In genomic region chr11:121453589-121454299, GRCh38 we compare ENCODE assay signal across 12 cellular contexts. TPM values are rescaled to one million over a fixed set of nuclear protein-coding genes. Genes with fewer than 3 reads are reported as not detected.
DNase-seq lines count a peak whose midpoint lies in the region; ATAC-seq and TF ChIP-seq lines count a peak whose summit lies in the region.
"Had no signal": no experiment of that assay in that cellular context is flagged by ENCODE, and none has a peak within 500 bp of the region (broad histone marks: within the 10 kb centered on the region; RNA-seq: fewer than 3 reads in every experiment).

No MANE protein-coding gene starts in this region.

- CTCF ChIA-PET in CD4-positive, alpha-beta memory T cell (lab: Charles Lee; ENCODE audit: partially characterized antibody) = interaction anchor here (1.0 to 1.6 kb wide), 3 partner anchors 11 to 14 kb away, joined by 3 to 5 read pairs (median 3); no protein-coding TSS in a partner anchor

- no peak overlapping the region for H3K9ac ChIP-seq in HUES6 (ENCODE audit: low read length)
- peak overlapping the region in 1 of 2 donors; percentile 82 for H3K9ac ChIP-seq in colonic mucosa (ENCODE audit: low read depth in 2 of 2, low read length in 2 of 2)

- POLR2A ChIA-PET in CD4-positive, alpha-beta memory T cell (lab: Charles Lee; ENCODE audit: partially characterized antibody) = interaction anchor here (1.0 to 7.1 kb wide), 14 partner anchors 10 to 152 kb away, joined by 3 to 462 read pairs (median 5); no protein-coding TSS in a partner anchor

- H3K27me3 ChIP-seq in CD4-positive, alpha-beta memory T cell (ENCODE audit: insufficient read depth, low read length) = no peaks in the 10 kb centered on the region
- H3K27me3 ChIP-seq in HUES6 (ENCODE audit: control insufficient read depth, insufficient read depth, low read length) = peaks cover 11% of the 10 kb centered on the region
- no peaks in the 10 kb centered on the region for H3K27me3 ChIP-seq in colonic mucosa

- H3K27ac ChIP-seq in CD4-positive, alpha-beta memory T cell (ENCODE audit: low read depth, low read length) = peak overlapping the region; percentile 79
- no peak overlapping the region for H3K27ac ChIP-seq in HUES6 (ENCODE audit: low read depth, low read length)
- no peak overlapping the region for H3K27ac ChIP-seq in colonic mucosa
- H3K27ac ChIP-seq: esophagus squamous epithelium had no signal

- ATAC-seq in natural killer cell treated with Interleukin-12 subunit alpha and Interleukin-12 subunit beta and Interleukin-15 and Interleukin-18, amount 100 ng/mL, for 72 hours = no peak
- no peak for ATAC-seq in HG02973 (IDR thresholded peaks at IDR 0.05; ENCODE audit: unreplicated experiment)
- ATAC-seq: left ventricle myocardium superior had no signal

- H3K9me3 Mint-ChIP-seq in CD4-positive, alpha-beta memory T cell = no peaks in the 10 kb centered on the region
- H3K9me3 Mint-ChIP-seq in natural killer cell treated with Interleukin-12 subunit alpha and Interleukin-12 subunit beta and Interleukin-15 and Interleukin-18, amount 100 ng/mL, for 72 hours = no peaks in the 10 kb centered on the region

- H3K4me1 Mint-ChIP-seq in CD4-positive, alpha-beta memory T cell = peaks cover 56 to 91% (median 70%) of the 10 kb centered on the region in 4 donors
- peaks cover 79 to 84% of the 10 kb centered on the region in 2 donors for H3K4me1 Mint-ChIP-seq in natural killer cell treated with Interleukin-12 subunit alpha and Interleukin-12 subunit beta and Interleukin-15 and Interleukin-18, amount 100 ng/mL, for 72 hours (ENCODE audit: low read depth in 2 of 2)

- peak overlapping the region; percentile 82 to 90 for H3K4me3 ChIP-seq in CD4-positive, alpha-beta memory T cell (ENCODE audit: low read length in 2 of 2)
- H3K4me3 ChIP-seq in HUES6 (ENCODE audit: low read depth, low read length) = peak overlapping the region; percentile 76; the same call in 1 of the 2 replicates
- peak overlapping the region; percentile 6 for H3K4me3 ChIP-seq in colonic mucosa

- no peaks in the 10 kb centered on the region for H3K27me3 Mint-ChIP-seq in CD4-positive, alpha-beta memory T cell
- no peaks in the 10 kb centered on the region for H3K27me3 Mint-ChIP-seq in natural killer cell treated with Interleukin-12 subunit alpha and Interleukin-12 subunit beta and Interleukin-15 and Interleukin-18, amount 100 ng/mL, for 72 hours

- H3K27ac Mint-ChIP-seq in CD4-positive, alpha-beta memory T cell = peak overlapping the region; percentile 91 to 98 (median 96)
- H3K27ac Mint-ChIP-seq in natural killer cell treated with Interleukin-12 subunit alpha and Interleukin-12 subunit beta and Interleukin-15 and Interleukin-18, amount 100 ng/mL, for 72 hours = peak overlapping the region; percentile 85 to 92

- no peak for TF ChIP-seq CTCF in colonic mucosa (IDR thresholded peaks at IDR 0.05)

- intact Hi-C loops in CD4-positive, alpha-beta memory T cell (cut with micrococcal nuclease) = loop anchor here (1.0 to 5.0 kb wide), 5 partner anchors 41 to 138 kb away; no protein-coding TSS in a partner anchor
- intact Hi-C loops in colonic mucosa (cut with DNase I) = no loop called here

- peaks cover 37 to 66% of the 10 kb centered on the region in 2 donors for H3K36me3 Mint-ChIP-seq in CD4-positive, alpha-beta memory T cell
- no peaks in the 10 kb centered on the region for H3K36me3 Mint-ChIP-seq in natural killer cell treated with Interleukin-12 subunit alpha and Interleukin-12 subunit beta and Interleukin-15 and Interleukin-18, amount 100 ng/mL, for 72 hours

- no peak for DNase-seq in CD4-positive, alpha-beta memory T cell
- DNase-seq in colonic mucosa = no peak
- no peak for DNase-seq in natural killer cell treated with Interleukin-12 subunit alpha and Interleukin-12 subunit beta and Interleukin-15 and Interleukin-18, amount 100 ng/mL, for 72 hours (ENCODE audit: low spot score)
- no peak for DNase-seq in COLO668 (lab: John Stamatoyannopoulos, UW; ENCODE audit: unreplicated experiment)
- DNase-seq in DMS 273 treated with DMSO at 0.1 percent for 48 hours (lab: John Stamatoyannopoulos, UW) = no peak
- DNase-seq in NCI-H187 (lab: John Stamatoyannopoulos, UW) = no peak
- DNase-seq: esophagus squamous epithelium; left ventricle myocardium superior; stimulated activated CD4-positive, alpha-beta T cell treated with anti-CD3 and anti-CD28 coated beads, Interleukin-1b, Interleukin-23, amount 100 ng/mL, for 48 hours; T1000 had no signal

- H3K9me3 ChIP-seq in CD4-positive, alpha-beta memory T cell (ENCODE audit: control insufficient read depth in 1 of 2, low read length in 2 of 2) = no peaks in the 10 kb centered on the region
- H3K9me3 ChIP-seq in HUES6 (ENCODE audit: control insufficient read depth, insufficient read depth, low read depth, low read length) = peaks cover 4% of the 10 kb centered on the region; the same call in 1 of the 2 replicates
- no peaks in the 10 kb centered on the region for H3K9me3 ChIP-seq in colonic mucosa
- H3K9me3 ChIP-seq: esophagus squamous epithelium had no signal

- H3K36me3 ChIP-seq in CD4-positive, alpha-beta memory T cell (ENCODE audit: insufficient read depth, low read length) = no peaks in the 10 kb centered on the region
- H3K36me3 ChIP-seq in HUES6 (ENCODE audit: control insufficient read depth, insufficient read depth, low read length) (no peaks in the 10 kb centered on the region), colonic mucosa (no peaks in the 10 kb centered on the region)
- H3K36me3 ChIP-seq: esophagus squamous epithelium had no signal

- peaks cover 82% of the 10 kb centered on the region for H3K4me1 ChIP-seq in CD4-positive, alpha-beta memory T cell (ENCODE audit: insufficient read depth, low read length)
- H3K4me1 ChIP-seq in HUES6 (ENCODE audit: control insufficient read depth, insufficient read depth, low read length) = peaks cover 61% of the 10 kb centered on the region
- H3K4me1 ChIP-seq in colonic mucosa = no peaks in the 10 kb centered on the region

- peak overlapping the region; percentile 93 to 100 (median 98) for H3K4me3 Mint-ChIP-seq in CD4-positive, alpha-beta memory T cell
- peak overlapping the region; percentile 95 for H3K4me3 Mint-ChIP-seq in natural killer cell treated with Interleukin-12 subunit alpha and Interleukin-12 subunit beta and Interleukin-15 and Interleukin-18, amount 100 ng/mL, for 72 hours

RNA-seq across cellular contexts. Expression of gene SORL1, which starts 1.6 kb away (rescaled TPM):
- 100 to 1,000 TPM; 610 to 660 TPM for total RNA-seq in CD4-positive, alpha-beta memory T cell
- polyA plus RNA-seq in CD4-positive, alpha-beta memory T cell = 100 to 1,000 TPM; 159 to 283 TPM
- total RNA-seq in colonic mucosa = 100 to 1,000 TPM in 1 of 2 donors, 10 to 100 TPM in 1; 66.1 to 121 TPM
- 10 to 100 TPM; 26.8 to 45.5 TPM for total RNA-seq in natural killer cell treated with Interleukin-12 subunit alpha and Interleukin-12 subunit beta and Interleukin-15 and Interleukin-18, amount 100 ng/mL, for 72 hours

Comparison
In these comparisons a context has a peak if more than half of its experiments do, and no peak if none do; other contexts are left out.
1. H3K4me3 ChIP-seq: peak in every context shown above with its lines; median percentile 86 in CD4-positive, alpha-beta memory T cell; 76 in HUES6; 6 in colonic mucosa.
2. RNA of gene SORL1, which starts 1.6 kb away (total RNA-seq): 610 to 660 TPM in CD4-positive, alpha-beta memory T cell; 66.1 to 121 TPM in colonic mucosa and 26.8 to 45.5 TPM in natural killer cell treated with Interleukin-12 subunit alpha and Interleukin-12 subunit beta and Interleukin-15 and Interleukin-18, amount 100 ng/mL, for 72 hours; every median in the first group is over 4 times any median in the second.